ENCODE assay signal across 8 cellular contexts in genomic region chr2:42493885-42494433, GRCh38.
DNase-seq lines count a peak whose midpoint lies in the region; ATAC-seq and TF ChIP-seq lines count a peak whose summit lies in the region.

Gene KCNG3 (minus strand): TSS chr2:42493982. CDS start chr2:42493501, 481 bp downstream.

- H3K27ac ChIP-seq in iPS-20b (ENCODE audit: low read length), result no peak within 1 kb of the TSS

- H3K4me3 ChIP-seq in NB4 (ENCODE audit: low read depth, low read length) (peak within 1 kb of the TSS; percentile 61), iPS-20b (ENCODE audit: low read length) (peak within 1 kb of the TSS; percentile 93)

- no peak for TF ChIP-seq POLR2A in NB4 (IDR thresholded peaks at IDR 0.05; ENCODE audit: extremely low read depth, insufficient read length)

- TF ChIP-seq CTCF in NB4 (IDR thresholded peaks at IDR 0.05; ENCODE audit: low read depth, low read length), result no peak

- peaks cover 7% of the 10 kb centered on the region for H3K4me1 Mint-ChIP-seq in T-helper 2 cell treated with Interferon-gamma antibody and Interleukin-4, amounts not matched to agents 5 μg/mL and 100 μg/mL, for 36 hours (ENCODE audit: low read depth)

- H3K9ac ChIP-seq in iPS-20b (ENCODE audit: low read depth, low read length), result peak within 1 kb of the TSS; percentile 79; the same call in 1 of the 2 replicates

- no peaks in the 10 kb centered on the region for H3K36me3 Mint-ChIP-seq in T-helper 2 cell treated with Interferon-gamma antibody and Interleukin-4, amounts not matched to agents 5 μg/mL and 100 μg/mL, for 36 hours (ENCODE audit: low read depth)

- peaks cover 28% of the 10 kb centered on the region for H3K27me3 ChIP-seq in iPS-20b (ENCODE audit: insufficient read depth, low read length)

- H3K27me3 Mint-ChIP-seq in T-helper 2 cell treated with Interferon-gamma antibody and Interleukin-4, amounts not matched to agents 5 μg/mL and 100 μg/mL, for 36 hours (ENCODE audit: low read depth), result peaks cover 46% of the 10 kb centered on the region

- DNase-seq in D341Med (ENCODE audit: low spot score), result peak; percentile 91
- DNase-seq in NB4 (ENCODE audit: low read depth), result peak; percentile 81
- peak; percentile 66 for DNase-seq in T-helper 2 cell treated with Interferon-gamma antibody and Interleukin-4, amounts not matched to agents 5 μg/mL and 100 μg/mL, for 36 hours (ENCODE audit: low spot score)
- DNase-seq in astrocyte of the hippocampus (ENCODE audit: low read depth, low spot score), result peak; percentile 71
- DNase-seq in stimulated activated CD4-positive, alpha-beta T cell treated with anti-CD3 and anti-CD28 coated beads, Interleukin-12 subunit alpha, Interleukin-12 subunit beta, amount 100 ng/mL, for 4 hours, result peak; percentile 71

- ATAC-seq in GM21737 (IDR thresholded peaks at IDR 0.05; ENCODE audit: unreplicated experiment) (peak; percentile 44), GM18519 (IDR thresholded peaks at IDR 0.05; ENCODE audit: low FRiP score, unreplicated experiment) (no peak)

- no peaks in the 10 kb centered on the region for H3K9me3 ChIP-seq in iPS-20b (ENCODE audit: insufficient read depth, low read depth, low read length)

- H3K9me3 Mint-ChIP-seq in T-helper 2 cell treated with Interferon-gamma antibody and Interleukin-4, amounts not matched to agents 5 μg/mL and 100 μg/mL, for 36 hours, result no peaks in the 10 kb centered on the region

- peak within 1 kb of the TSS; percentile 59 for H3K27ac Mint-ChIP-seq in T-helper 2 cell treated with Interferon-gamma antibody and Interleukin-4, amounts not matched to agents 5 μg/mL and 100 μg/mL, for 36 hours

- peaks cover 8% of the 10 kb centered on the region for H3K36me3 ChIP-seq in iPS-20b (ENCODE audit: insufficient read depth, low read depth, low read length)

- H3K4me1 ChIP-seq in iPS-20b (ENCODE audit: insufficient read depth, low read length), result peaks cover 12% of the 10 kb centered on the region; the same call in 1 of the 2 replicates

- H3K4me3 Mint-ChIP-seq in T-helper 2 cell treated with Interferon-gamma antibody and Interleukin-4, amounts not matched to agents 5 μg/mL and 100 μg/mL, for 36 hours, result peak within 1 kb of the TSS; percentile 97
